In genomic region chr6:168011291-168011690, GRCh38 we compare ENCODE assay signal across 10 cellular contexts. TPM values are rescaled to one million over a fixed set of nuclear protein-coding genes. Genes with fewer than 3 reads are reported as not detected.
"Had no signal": no experiment of that assay in that cellular context is flagged by ENCODE, and none has a peak within 500 bp of the region (broad histone marks: within the 10 kb centered on the region; RNA-seq: fewer than 3 reads in every experiment).

No MANE protein-coding gene starts in this region.

- DNase-seq: IMR-90, Karpas-422, KBM-7, KG1 had no signal

- H3K4me2 ChIP-seq: KMS-11 had no signal

- H3K9ac ChIP-seq: KMS-11 had no signal

- H3K27ac ChIP-seq: HL-60, KMS-11 had no signal

- FAIRE-seq: HTR-8/SVneo had no signal

RNA-seq across cellular contexts. Expression of gene KIF25, which starts 13.8 kb away (rescaled TPM):
- total RNA-seq: HT-29, HT1080, IMR-90 had no signal
- polyA plus RNA-seq: IgD-negative memory B cell, IMR-90 had no signal
